Comparison of ENCODE assay signal across 8 cellular contexts in genomic region chr12:116881325-116881866, GRCh38. TPM values are rescaled to one million over a fixed set of nuclear protein-coding genes. Genes with fewer than 3 reads are reported as not detected.
DNase-seq lines count a peak whose midpoint lies in the region; ATAC-seq, FAIRE-seq and TF ChIP-seq lines count a peak whose summit lies in the region.

Gene HRK, minus strand, starts transcription at chr12:116881441. Its CDS starts 134 bp downstream, at chr12:116881307.

- peak within 1 kb of the TSS; percentile 44; the same call in 1 of the 2 replicates for H3K4me2 ChIP-seq in GM12878 (ENCODE audit: control insufficient read depth, insufficient read depth)
- H3K4me2 ChIP-seq in neural progenitor cell = peak within 1 kb of the TSS; percentile 99

- no peak within 1 kb of the TSS for H3K27ac Mint-ChIP-seq in activated CD8-positive, alpha-beta memory T cell treated with anti-CD3 and anti-CD28 coated beads, Interleukin-2, amount 10 ng/mL, durations not matched to agents 7 days and 5 days
- no peak within 1 kb of the TSS for H3K27ac Mint-ChIP-seq in neural progenitor cell

- SMC1A ChIA-PET in GM12878 (lab: Charles Lee; ENCODE audit: uncharacterized antibody, unreplicated experiment) = interaction anchor here (0.6 kb wide), 1 partner anchor 585 kb away, joined by 3 read pairs; no protein-coding TSS in a partner anchor

- intact Hi-C loops in GM12878 (cut with micrococcal nuclease; ENCODE audit: unreplicated experiment) = loop anchor here (10.0 kb wide), 1 partner anchor 147 kb away; the partner anchor contains the start of genes RNFT2 and SPRING1

- no peaks in the 10 kb centered on the region for H3K9me3 Mint-ChIP-seq in activated CD8-positive, alpha-beta memory T cell treated with anti-CD3 and anti-CD28 coated beads, Interleukin-2, amount 10 ng/mL, durations not matched to agents 7 days and 5 days (ENCODE audit: low read depth)
- no peaks in the 10 kb centered on the region for H3K9me3 Mint-ChIP-seq in neural progenitor cell

- no peak for DNase-seq in activated CD8-positive, alpha-beta memory T cell treated with anti-CD3 and anti-CD28 coated beads, Interleukin-2, amount 10 ng/mL, durations not matched to agents 7 days and 5 days
- DNase-seq in activated CD8-positive, alpha-beta memory T cell treated with anti-CD3 and anti-CD28 coated beads, Interleukin-2, amount 50 U/mL, for 4 hours = no peak
- DNase-seq in MG63 = peak; percentile 8
- DNase-seq in GM12878 (ENCODE audit: low read depth, low spot score) = no peak
- no peak for DNase-seq in neural progenitor cell (ENCODE audit: low spot score)
- no peak for DNase-seq in kidney tubule cell (ENCODE audit: low spot score)
- DNase-seq in DMS114 treated with DMSO at 0.1 percent for 48 hours (lab: John Stamatoyannopoulos, UW; ENCODE audit: unreplicated experiment) = no peak

- H3K4me3 ChIP-seq in MG63 (peak within 1 kb of the TSS; percentile 21), GM12878 (no peak within 1 kb of the TSS), neural progenitor cell (peak within 1 kb of the TSS; percentile 63)

- H3K4me1 ChIP-seq in GM12878 (ENCODE audit: control insufficient read depth, insufficient read depth, low read length) (no peaks in the 10 kb centered on the region; the same call in 1 of the 2 replicates), neural progenitor cell (peaks cover 38% of the 10 kb centered on the region)

- no peak for FAIRE-seq in GM12878 (lab: Jason Lieb, UNC)

- in situ Hi-C loops in GM12878 (cut with MboI) = no loop called here

- no peak within 1 kb of the TSS for H3K27ac ChIP-seq in GM12878 (ENCODE audit: control insufficient read depth, insufficient read depth)
- no peak within 1 kb of the TSS for H3K27ac ChIP-seq in neural progenitor cell

- H3K27me3 ChIP-seq in MG63 (peaks cover 44% of the 10 kb centered on the region), GM12878 (replicated peaks in 1 of 2; ENCODE audit: control insufficient read depth in 2 of 2, insufficient read depth in 2 of 2, low read length in 1 of 2) (peaks cover 22 to 25% of the 10 kb centered on the region in 2 experiments), neural progenitor cell (peaks cover 99% of the 10 kb centered on the region)

- no peak for TF ChIP-seq CTCF in GM12878 (IDR thresholded peaks at IDR 0.05 in 2 of 3, conservative IDR thresholded peaks at IDR 0.05 in 1 of 3; ENCODE audit: control insufficient read depth in 2 of 3, extremely low read depth in 1 of 3, insufficient read depth in 1 of 3, low read depth in 3 of 3, low read length in 3 of 3)
- TF ChIP-seq CTCF in neural progenitor cell (IDR thresholded peaks at IDR 0.05) = no peak

- H3K9me3 ChIP-seq in MG63 (no peaks in the 10 kb centered on the region), GM12878 (replicated peaks; ENCODE audit: control insufficient read depth, insufficient read depth, low read length) (no peaks in the 10 kb centered on the region), neural progenitor cell (ENCODE audit: low read depth) (no peaks in the 10 kb centered on the region)

- H3K79me2 ChIP-seq in GM12878 (ENCODE audit: control insufficient read depth, insufficient read depth, low read length) = no peaks in the 10 kb centered on the region
- H3K79me2 ChIP-seq in neural progenitor cell (ENCODE audit: low read depth) = no peaks in the 10 kb centered on the region

- H2AFZ ChIP-seq in GM12878 (ENCODE audit: control insufficient read depth, low read depth, low read length) (peak within 1 kb of the TSS; percentile 13; the same call in 1 of the 2 replicates), neural progenitor cell (replicated peaks) (no peak within 1 kb of the TSS)

- TF ChIP-seq POLR2A in GM12878 (IDR thresholded peaks at IDR 0.05; ENCODE audit: low read depth, low read length) = no peak

- CTCF ChIA-PET in activated CD8-positive, alpha-beta memory T cell treated with anti-CD3 and anti-CD28 coated beads, Interleukin-2, amount 10 ng/mL, durations not matched to agents 7 days and 5 days (lab: Charles Lee) = interaction anchor here (1.5 kb wide), 1 partner anchor 238 kb away, joined by 3 read pairs; no protein-coding TSS in a partner anchor
- CTCF ChIA-PET in GM12878 (lab: Yijun Ruan, JAX) = no interaction called here

- H3K36me3 Mint-ChIP-seq in activated CD8-positive, alpha-beta memory T cell treated with anti-CD3 and anti-CD28 coated beads, Interleukin-2, amount 10 ng/mL, durations not matched to agents 7 days and 5 days = no peaks in the 10 kb centered on the region
- H3K36me3 Mint-ChIP-seq in neural progenitor cell = no peaks in the 10 kb centered on the region

- 2% methylated on average over 32 of the region's 49 CpGs for WGBS in GM12878 (ENCODE audit: insufficient coverage, insufficient replicate concordance, low lambda C conversion rate, missing lambda C conversion rate)

- RAD21 ChIA-PET in GM12878 (lab: Charles Lee; ENCODE audit: unreplicated experiment) = no interaction called here

- BruUV-seq in GM12878 (replicated peaks; lab: Mats Ljungman, UMichigan) = no TSS peak

- peak within 1 kb of the TSS; percentile 60 for H3K4me3 Mint-ChIP-seq in activated CD8-positive, alpha-beta memory T cell treated with anti-CD3 and anti-CD28 coated beads, Interleukin-2, amount 10 ng/mL, durations not matched to agents 7 days and 5 days
- H3K4me3 Mint-ChIP-seq in neural progenitor cell = peak within 1 kb of the TSS; percentile 88

- TF ChIP-seq EP300 in GM12878 (IDR thresholded peaks at IDR 0.05; ENCODE audit: borderline replicate concordance in 1 of 2, control insufficient read depth in 1 of 2, low read depth in 2 of 2, low read length in 2 of 2) = no peak

- H3K4me1 Mint-ChIP-seq in activated CD8-positive, alpha-beta memory T cell treated with anti-CD3 and anti-CD28 coated beads, Interleukin-2, amount 10 ng/mL, durations not matched to agents 7 days and 5 days = peaks cover 28% of the 10 kb centered on the region
- H3K4me1 Mint-ChIP-seq in neural progenitor cell = peaks cover 32% of the 10 kb centered on the region

- H4K20me1 ChIP-seq in GM12878 (ENCODE audit: control insufficient read depth, insufficient read depth) (no peaks in the 10 kb centered on the region), neural progenitor cell (ENCODE audit: low read depth) (peaks cover 34% of the 10 kb centered on the region)

- H3K9ac ChIP-seq in GM12878 (ENCODE audit: control insufficient read depth, insufficient read depth, low read length) (no peak within 1 kb of the TSS), neural progenitor cell (no peak within 1 kb of the TSS)

- H3F3A ChIP-seq in neural progenitor cell (ENCODE audit: low read depth) = peaks cover 41% of the 10 kb centered on the region

- H3K36me3 ChIP-seq in MG63 = no peaks in the 10 kb centered on the region
- H3K36me3 ChIP-seq in GM12878 (ENCODE audit: control insufficient read depth in 2 of 2, insufficient read depth in 2 of 2, low read length in 1 of 2) = no peaks in the 10 kb centered on the region
- no peaks in the 10 kb centered on the region for H3K36me3 ChIP-seq in neural progenitor cell

- H3K27me3 Mint-ChIP-seq in activated CD8-positive, alpha-beta memory T cell treated with anti-CD3 and anti-CD28 coated beads, Interleukin-2, amount 10 ng/mL, durations not matched to agents 7 days and 5 days = peaks cover 74% of the 10 kb centered on the region
- H3K27me3 Mint-ChIP-seq in neural progenitor cell (ENCODE audit: insufficient read depth, low read depth) = peaks cover 73% of the 10 kb centered on the region

- no peak for TF ChIP-seq RAD21 in GM12878 (IDR thresholded peaks at IDR 0.05; ENCODE audit: insufficient read depth, low read depth, low read length)

- POLR2A ChIA-PET in GM12878 (lab: Charles Lee) = no interaction called here

- ATAC-seq in activated CD8-positive, alpha-beta memory T cell treated with anti-CD3 and anti-CD28 coated beads, Interleukin-2, amount 10 ng/mL, durations not matched to agents 7 days and 5 days = no peak
- ATAC-seq in GM12878 (no peak), GM18870 (IDR thresholded peaks at IDR 0.05; ENCODE audit: unreplicated experiment) (no peak)

TF ChIP-seq in GM12878, 131 proteins besides CTCF, POLR2A, EP300 and RAD21:
- TF ChIP-seq SUZ12 (IDR thresholded peaks at IDR 0.05; ENCODE audit: unreplicated experiment) = peak; percentile 2
- no peak for TF ChIP-seq GATAD2B (conservative IDR thresholded peaks at IDR 0.05; ENCODE audit: low read depth)

RNA-seq across cellular contexts. Expression of gene HRK, which starts in this region (rescaled TPM):
- total RNA-seq in activated CD8-positive, alpha-beta memory T cell treated with anti-CD3 and anti-CD28 coated beads, Interleukin-2, amount 10 ng/mL, durations not matched to agents 7 days and 5 days = not detected
- total RNA-seq in MG63 (2014; rRNA removed; shearing (Covaris generic); ENCODE audit: low replicate concordance) = 0.16 TPM in 1 of 2 replicates, not detected in the other
- total RNA-seq in GM12878 (2013; cell fraction: nucleolus; rRNA removed) = not detected in 2 replicates
- not detected in 2 replicates for total RNA-seq in GM12878 (2014; rRNA removed)
- not detected in 2 replicates for total RNA-seq in GM12878 (2014; rRNA removed; fragmentation: Illumina TruSeq; extraction: Trizol)
- total RNA-seq in GM12878 (2021) = not detected in 2 replicates
- polyA plus RNA-seq in GM12878 (2011; ENCODE audit: low read depth) = not detected
- polyA plus RNA-seq in GM12878 (2011; rRNA removed) = not detected in 2 replicates
- polyA plus RNA-seq in GM12878 (2011; cell fraction: cytosol; rRNA removed) = not detected in 2 replicates
- polyA plus RNA-seq in GM12878 (2011; cell fraction: nucleus; rRNA removed) = not detected in 2 replicates
- 0.03 TPM in 1 of 2 replicates, not detected in the other for polyA plus RNA-seq in GM12878 (2012)
- not detected in 2 replicates for polyA plus RNA-seq in GM12878 (2014; fragmentation: Illumina TruSeq; extraction: Trizol)
- not detected for polyA plus RNA-seq in GM12878 (2014; fragmentation: Nextera tagmentation; extraction: Ambion mirVana)
- polyA plus RNA-seq in GM12878 (2014; rRNA removed) = not detected in 2 replicates
- polyA plus RNA-seq in GM12878 (2016; fragmentation: Nextera tagmentation; extraction: Ambion mirVana) = not detected
- polyA minus RNA-seq in GM12878 (2011; rRNA and poly(A)+ RNA removed) = not detected in 2 replicates
- polyA minus RNA-seq in GM12878 (2011; cell fraction: cytosol; rRNA and poly(A)+ RNA removed) = not detected in 2 replicates
- not detected in 2 replicates for polyA minus RNA-seq in GM12878 (2011; cell fraction: nucleus; rRNA and poly(A)+ RNA removed)
- total RNA-seq in neural progenitor cell (ENCODE audit: low replicate concordance) = 0.06 TPM in 1 of 2 replicates, not detected in the other

Comparison
In these comparisons a context has a peak if more than half of its experiments do, and no peak if none do; other contexts are left out.
1. Peak in DNase-seq and H3K4me3 ChIP-seq in MG63; RNA of the gene not detected or under 1 TPM.